Comparison of ENCODE assay signal across 10 cellular contexts in genomic region chrX:30060718-30061117, GRCh38.
A peak's percentile ranks its signal among the peaks of the same experiment; 100 is the strongest.
DNase-seq lines count a peak whose midpoint lies in the region; ATAC-seq and TF ChIP-seq lines count a peak whose summit lies in the region.
"Had no signal": no experiment of that assay in that cellular context is flagged by ENCODE, and none has a peak within 500 bp of the region (broad histone marks: within the 10 kb centered on the region; RNA-seq: fewer than 3 reads in every experiment).

No MANE protein-coding gene starts in this region.

- peak overlapping the region in 1 of 59 donors; percentile 12 for H3K27ac ChIP-seq in dorsolateral prefrontal cortex
- H3K27ac ChIP-seq: ovary had no signal

- TF ChIP-seq CTCF in LNCAP (IDR thresholded peaks at IDR 0.05) (peak; percentile 58), dorsolateral prefrontal cortex (IDR thresholded peaks at IDR 0.05 in 54 of 56, conservative IDR thresholded peaks at IDR 0.05 in 2 of 56; ENCODE audit: low read depth in 1 of 56, partially characterized antibody in 56 of 56) (peak in 50 of 56 donors; percentile 11 to 65 (median 44)), progenitor cell of endocrine pancreas (IDR thresholded peaks at IDR 0.05; ENCODE audit: unreplicated experiment) (peak; percentile 78)

- ATAC-seq in HG03565 (IDR thresholded peaks at IDR 0.05; ENCODE audit: unreplicated experiment) (no peak), HG02885 (IDR thresholded peaks at IDR 0.05; ENCODE audit: poor library complexity, unreplicated experiment) (no peak)

- H3K27me3 ChIP-seq in dorsolateral prefrontal cortex = peaks cover 0 to 58% (median 11%) of the 10 kb centered on the region in 45 donors
- H3K27me3 ChIP-seq: ovary had no signal

- H3K36me3 Mint-ChIP-seq in progenitor cell of endocrine pancreas (ENCODE audit: insufficient read depth) = no peaks in the 10 kb centered on the region

- H3K4me1 Mint-ChIP-seq in progenitor cell of endocrine pancreas (ENCODE audit: low read depth) = peaks cover 2% of the 10 kb centered on the region

- no peak overlapping the region for H3K27ac Mint-ChIP-seq in progenitor cell of endocrine pancreas

- no peak overlapping the region for H3K4me3 Mint-ChIP-seq in progenitor cell of endocrine pancreas (ENCODE audit: low read depth)

- DNase-seq in NCI-H2081 (lab: John Stamatoyannopoulos, UW) (peak; percentile 1), NCI-H2081 treated with DMSO at 0.1 percent for 48 hours (lab: John Stamatoyannopoulos, UW) (no peak), dorsolateral prefrontal cortex (peak in 1 of 10 donors; percentile 13), progenitor cell of endocrine pancreas (ENCODE audit: low spot score, unreplicated experiment) (no peak), KG1 (lab: John Stamatoyannopoulos, UW) (no peak)
- DNase-seq: NCI-H1105 treated with DMSO at 0.1 percent for 48 hours, ovary had no signal

- no peak overlapping the region for H3K4me3 ChIP-seq in dorsolateral prefrontal cortex
- H3K4me3 ChIP-seq: ovary had no signal

- H3K9me3 Mint-ChIP-seq in progenitor cell of endocrine pancreas (ENCODE audit: low read depth) = peaks cover 12% of the 10 kb centered on the region

- H3K27me3 Mint-ChIP-seq in progenitor cell of endocrine pancreas = no peaks in the 10 kb centered on the region

- intact Hi-C loops in dorsolateral prefrontal cortex (cut with DNase I) = no loop called here

Comparison
In these comparisons a context has a peak if more than half of its experiments do, and no peak if none do; other contexts are left out.
1. DNase-seq: peak in NCI-H2081 (2 of 2); none in NCI-H2081 treated with DMSO at 0.1 percent for 48 hours (single experiment), progenitor cell of endocrine pancreas (single experiment) and KG1 (single experiment).
2. Peak in every context shown above with its lines, with median percentiles within 50 percentile points of each other: CTCF ChIP-seq.